ENCODE assay signal across 15 cellular contexts in the genomic region with DNA sequence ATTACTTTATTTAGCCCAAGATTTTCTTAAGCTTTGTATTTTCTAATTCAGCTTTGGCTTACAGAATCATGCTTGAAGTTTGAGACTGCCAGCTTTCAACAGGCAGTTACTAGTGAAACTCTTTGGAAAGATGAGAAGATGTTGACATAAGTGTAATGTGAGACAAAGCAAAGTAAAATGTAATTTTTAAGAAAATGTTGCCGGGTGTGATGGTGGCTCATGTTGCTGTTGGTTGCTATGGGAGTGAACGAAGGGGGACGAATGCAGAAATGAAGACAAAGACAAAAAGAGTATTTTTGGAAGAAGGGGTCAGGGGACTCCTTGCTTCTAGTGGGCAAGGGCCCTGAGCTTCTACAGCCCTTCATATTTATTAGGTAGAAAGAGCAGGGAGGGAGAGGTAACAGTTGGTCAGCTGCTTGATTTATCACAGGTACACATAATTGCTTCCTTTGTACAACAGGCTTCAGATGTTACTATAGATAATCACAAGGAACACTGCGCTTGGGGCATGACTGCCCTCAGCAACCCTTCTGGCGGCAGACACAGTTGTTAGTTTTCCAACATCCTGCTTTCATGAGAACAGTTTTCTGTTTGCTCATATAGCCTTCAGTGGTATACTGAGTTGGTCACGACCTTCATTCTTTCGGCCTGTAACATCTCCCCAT. TPM values are rescaled to one million over a fixed set of nuclear protein-coding genes. Genes with fewer than 3 reads are reported as not detected.
DNase-seq lines count a peak whose midpoint lies in the region; ATAC-seq, FAIRE-seq and TF ChIP-seq lines count a peak whose summit lies in the region.
"Had no signal": no experiment of that assay in that cellular context is flagged by ENCODE, and none has a peak within 500 bp of the region (broad histone marks: within the 10 kb centered on the region; RNA-seq: fewer than 3 reads in every experiment).

No MANE protein-coding gene starts in this region.

- H3K79me2 ChIP-seq in H9 (ENCODE audit: insufficient read depth, low read length) = no peaks in the 10 kb centered on the region

- H3K36me3 Mint-ChIP-seq in H9 (ENCODE audit: insufficient read depth in 1 of 3, low read depth in 3 of 3) = peaks cover 15 to 30% (median 16%) of the 10 kb centered on the region in 3 experiments

- DNase-seq in H9 (no peak), NCI-H526 (lab: John Stamatoyannopoulos, UW) (peak; percentile 43 to 49), dedifferentiated amniotic fluid mesenchymal stem cell (ENCODE audit: extremely low spot score) (peak; percentile 86), pancreas (no peak), ureter (ENCODE audit: low spot score) (no peak)
- no peak for DNase-seq in effector CD8-positive, alpha-beta T cell (lab: John Stamatoyannopoulos, UW)
- DNase-seq: activated CD4-positive, alpha-beta T cell treated with anti-CD3 and anti-CD28 coated beads for 1 hour; activated naive CD8-positive, alpha-beta T cell treated with anti-CD3 and anti-CD28 coated beads, Interleukin-2, amount 50 U/mL, for 24 hours; CD4-positive, CD25-positive, alpha-beta regulatory T cell; dorsolateral prefrontal cortex; NCI-H1694; right cardiac atrium; SW 1271 had no signal

- H2BK15ac ChIP-seq in H9 (ENCODE audit: low read depth, low read length) = no peak overlapping the region

- H3K14ac ChIP-seq in H9 (ENCODE audit: insufficient read depth, low read length) = no peak overlapping the region

- peak overlapping the region in 2 of 3 experiments; percentile 11 to 39; a peak in 3 of 7 replicates for H3K27ac Mint-ChIP-seq in H9
- H3K27ac Mint-ChIP-seq: activated naive CD8-positive, alpha-beta T cell treated with anti-CD3 and anti-CD28 coated beads, Interleukin-2, amount 50 U/mL, for 24 hours; CD4-positive, CD25-positive, alpha-beta regulatory T cell had no signal

- no peak overlapping the region for H2BK5ac ChIP-seq in H9 (ENCODE audit: insufficient read length, low read length)

- peaks cover 5% of the 10 kb centered on the region in 2 experiments; a peak in 2 of 5 replicates for H3K9me3 Mint-ChIP-seq in H9

- H3K27ac ChIP-seq in H9 (ENCODE audit: insufficient read length, low read depth, low read length) = no peak overlapping the region
- no peak overlapping the region for H3K27ac ChIP-seq in pancreas
- H3K27ac ChIP-seq: dorsolateral prefrontal cortex had no signal

- H3K27me3 ChIP-seq in H9 (ENCODE audit: insufficient read depth, low read length) = no peaks in the 10 kb centered on the region
- no peaks in the 10 kb centered on the region for H3K27me3 ChIP-seq in pancreas
- H3K27me3 ChIP-seq: dorsolateral prefrontal cortex had no signal

- H3K23me2 ChIP-seq in H9 (ENCODE audit: insufficient read length, low read depth, low read length, poor library complexity, severe bottlenecking) = no peaks in the 10 kb centered on the region

- no peak overlapping the region for H2BK12ac ChIP-seq in H9 (ENCODE audit: insufficient read length, low read depth, low read length)

- H3K18ac ChIP-seq in H9 (ENCODE audit: insufficient read length, low read depth, low read length) = no peak overlapping the region

- peaks cover 15 to 17% of the 10 kb centered on the region in 2 experiments for H3K4me1 Mint-ChIP-seq in H9
- H3K4me1 Mint-ChIP-seq: activated naive CD8-positive, alpha-beta T cell treated with anti-CD3 and anti-CD28 coated beads, Interleukin-2, amount 50 U/mL, for 24 hours had no signal

- H2AFZ ChIP-seq in H9 (ENCODE audit: low read length) = no peak overlapping the region

- no peak overlapping the region for H4K8ac ChIP-seq in H9 (replicated peaks; ENCODE audit: insufficient read length, low read depth, low read length)

- H3K4me2 ChIP-seq in H9 (ENCODE audit: insufficient read depth, insufficient read length, low read length) = no peak overlapping the region

- no peaks in the 10 kb centered on the region for H3K9me3 ChIP-seq in H9 (ENCODE audit: control insufficient read depth, low read depth, low read length)
- no peaks in the 10 kb centered on the region for H3K9me3 ChIP-seq in pancreas

- no peak overlapping the region for H4K91ac ChIP-seq in H9 (ENCODE audit: insufficient read length, low read depth, low read length)

- no peak for TF ChIP-seq CTCF in H9 (conservative IDR thresholded peaks at IDR 0.05)
- TF ChIP-seq CTCF in pancreas (IDR thresholded peaks at IDR 0.05) = no peak

- no peak overlapping the region for H2AK5ac ChIP-seq in H9 (ENCODE audit: insufficient read length, low read length)

- peak in 3 of 4 donors; percentile 19 to 44 (median 28) for ATAC-seq in pancreas
- ATAC-seq in HG02759 (IDR thresholded peaks at IDR 0.05; ENCODE audit: unreplicated experiment) = no peak
- ATAC-seq in HG03045 (IDR thresholded peaks at IDR 0.05; ENCODE audit: unreplicated experiment) = no peak
- ATAC-seq: activated naive CD8-positive, alpha-beta T cell treated with anti-CD3 and anti-CD28 coated beads, Interleukin-2, amount 50 U/mL, for 24 hours; right cardiac atrium had no signal

- intact Hi-C loops in pancreas (cut with DNase I) = no loop called here

- peaks cover 0 to 10% (median 0%) of the 10 kb centered on the region in 3 donors for H3K36me3 ChIP-seq in pancreas

- H3K4me3 ChIP-seq in pancreas = no peak overlapping the region
- H3K4me3 ChIP-seq: dorsolateral prefrontal cortex had no signal

- H2BK120ac ChIP-seq in H9 (ENCODE audit: low read depth, low read length, poor library complexity, severe bottlenecking) = no peak overlapping the region

- no peaks in the 10 kb centered on the region for H3K79me1 ChIP-seq in H9 (ENCODE audit: insufficient read depth, low read depth, low read length, poor library complexity, severe bottlenecking)

- H4K5ac ChIP-seq in H9 (ENCODE audit: insufficient read length, low read depth, low read length) = no peak overlapping the region

- no peak overlapping the region for H3K9ac ChIP-seq in H9 (ENCODE audit: extremely low read depth, insufficient read length, low read length)

- H3K56ac ChIP-seq in H9 (ENCODE audit: insufficient read length, low read depth, low read length) = no peak overlapping the region

- H3T11ph ChIP-seq in H9 (ENCODE audit: low read length) = no peak overlapping the region

- no peak overlapping the region for H2BK20ac ChIP-seq in H9 (ENCODE audit: low read depth, low read length, poor library complexity, severe bottlenecking)

- no peaks in the 10 kb centered on the region; the same call in 1 of the 2 replicates for H3K4me1 ChIP-seq in H9 (ENCODE audit: insufficient read depth, low read length)
- H3K4me1 ChIP-seq in pancreas = peaks cover 5 to 16% (median 7%) of the 10 kb centered on the region in 3 donors

- FAIRE-seq in pancreas (lab: Jason Lieb, UNC) = no peak

- H3K27me3 Mint-ChIP-seq in H9 (ENCODE audit: low read depth) = no peaks in the 10 kb centered on the region
- H3K27me3 Mint-ChIP-seq: activated naive CD8-positive, alpha-beta T cell treated with anti-CD3 and anti-CD28 coated beads, Interleukin-2, amount 50 U/mL, for 24 hours had no signal

- WGBS in H9 (ENCODE audit: extremely low coverage, insufficient read length, low lambda C conversion rate) = no CpG with 5 or more reads among the region's 7 CpGs
- WGBS in pancreas, 2 donors = 68 to 76% methylated on average over 7 of the region's 7 CpGs

- no peak overlapping the region for H3K23ac ChIP-seq in H9 (ENCODE audit: insufficient read length, low read depth, low read length)

- no peak overlapping the region for H3K4ac ChIP-seq in H9 (ENCODE audit: low read depth, low read length)

- no peak overlapping the region for H3K4me3 Mint-ChIP-seq in H9
- H3K4me3 Mint-ChIP-seq: activated naive CD8-positive, alpha-beta T cell treated with anti-CD3 and anti-CD28 coated beads, Interleukin-2, amount 50 U/mL, for 24 hours; CD4-positive, CD25-positive, alpha-beta regulatory T cell had no signal

- no peaks in the 10 kb centered on the region for H4K20me1 ChIP-seq in H9 (ENCODE audit: control insufficient read depth, insufficient read depth, insufficient read length)

RNA-seq across cellular contexts. Expression of gene UGDH, which starts 11.9 kb away (rescaled TPM):
- total RNA-seq in H9 (2021) (104 and 109 TPM in 2 replicates), pancreas (10 to 100 TPM; 16.0 to 84.8 (median 54.9) TPM), ureter (76.0 TPM)
- 1 to 10 TPM; 7.0 to 8.7 TPM for polyA plus RNA-seq in pancreas

Comparison
In these comparisons a context has a peak if more than half of its experiments do, and no peak if none do; other contexts are left out.
1. DNase-seq: peak in NCI-H526 (2 of 2) and dedifferentiated amniotic fluid mesenchymal stem cell (single experiment); none in H9 (single experiment), pancreas (0 of 6), ureter (single experiment) and effector CD8-positive, alpha-beta T cell (single experiment).
2. ATAC-seq: peak in pancreas (3 of 4); none in HG02759 (single experiment) and HG03045 (single experiment).